In genomic region chr9:128093016-128093415, GRCh38 we compare ENCODE assay signal across 2 cellular contexts.
TF ChIP-seq lines count a peak whose summit lies in the region.

No MANE protein-coding gene starts in this region.

TF ChIP-seq in SK-N-SH, 30 proteins besides CTCF, POLR2A, EP300 and RAD21 (continued from another document):
- TF ChIP-seq REST (IDR thresholded peaks at IDR 0.05; ENCODE audit: low read depth, low read length) (no peak), RFX5 (IDR thresholded peaks at IDR 0.05; ENCODE audit: low read length) (no peak), NFIC (IDR thresholded peaks at IDR 0.05; ENCODE audit: borderline replicate concordance) (no peak), EZH2phosphoT487 (IDR thresholded peaks at IDR 0.05; ENCODE audit: borderline replicate concordance, low read depth) (no peak), JUND (IDR thresholded peaks at IDR 0.05) (no peak), FOSL2 (IDR thresholded peaks at IDR 0.05; ENCODE audit: borderline replicate concordance, low read depth) (no peak), FOXJ3 (CRISPR knock-in tag; IDR thresholded peaks at IDR 0.05) (no peak), GABPA (IDR thresholded peaks at IDR 0.05; ENCODE audit: low read depth) (no peak), NRF1 (IDR thresholded peaks at IDR 0.05; ENCODE audit: low read depth, low read length) (no peak), SIN3A (IDR thresholded peaks at IDR 0.05; ENCODE audit: borderline replicate concordance, low read depth, low read length) (no peak), ELF1 (IDR thresholded peaks at IDR 0.05) (no peak), TAF1 (IDR thresholded peaks at IDR 0.05; ENCODE audit: borderline replicate concordance, low read depth, low read length) (no peak), MEF2A (IDR thresholded peaks at IDR 0.05; ENCODE audit: borderline replicate concordance, low read depth) (no peak), FOXM1 (IDR thresholded peaks at IDR 0.05; ENCODE audit: low read depth) (no peak)

TF ChIP-seq in SK-N-SH treated with all-trans-retinoic acid at 6 μM for 48 hours, 23 proteins besides CTCF, POLR2A, EP300 and RAD21 (continued from another document):
- TF ChIP-seq TSHZ2 (CRISPR knock-in tag; IDR thresholded peaks at IDR 0.05): no peak
- no peak for TF ChIP-seq ZNF70 (CRISPR knock-in tag; IDR thresholded peaks at IDR 0.05)
- no peak for TF ChIP-seq GLIS3 (CRISPR knock-in tag; IDR thresholded peaks at IDR 0.05)
- no peak for TF ChIP-seq ESRRG (CRISPR knock-in tag; IDR thresholded peaks at IDR 0.05)
